ENCODE assay signal across 8 cellular contexts in genomic region chr3:39808467-39809180, GRCh38. TPM values are rescaled to one million over a fixed set of nuclear protein-coding genes. Genes with fewer than 3 reads are reported as not detected.
DNase-seq lines count a peak whose midpoint lies in the region.

No MANE protein-coding gene starts in this region.

- H3K36me3 ChIP-seq in MG63 (no peaks in the 10 kb centered on the region), endocrine pancreas (ENCODE audit: control insufficient read depth, insufficient read depth, low read length) (no peaks in the 10 kb centered on the region), mucosa of rectum (ENCODE audit: control insufficient read depth in 2 of 2, insufficient read depth in 2 of 2, low read length in 2 of 2) (no peaks in the 10 kb centered on the region)

- no peaks in the 10 kb centered on the region for H3K9me3 ChIP-seq in MG63
- no peaks in the 10 kb centered on the region for H3K9me3 ChIP-seq in endocrine pancreas (ENCODE audit: control insufficient read depth, low read length)
- H3K9me3 ChIP-seq in mucosa of rectum (ENCODE audit: control insufficient read depth in 2 of 2, low read length in 2 of 2), result peaks cover 0 to 2% of the 10 kb centered on the region in 2 donors

- peak overlapping the region; percentile 48 for H3K4me3 ChIP-seq in MG63
- peak overlapping the region; percentile 46 for H3K4me3 ChIP-seq in endocrine pancreas (ENCODE audit: control insufficient read depth, insufficient read depth, low read length)
- peak overlapping the region; percentile 41 to 63 for H3K4me3 ChIP-seq in mucosa of rectum (ENCODE audit: low read length in 2 of 2)

- DNase-seq in NCI-H2171 treated with DMSO at 0.1 percent for 48 hours (lab: John Stamatoyannopoulos, UW) (peak; percentile 29), NCI-H2171 (lab: John Stamatoyannopoulos, UW) (no peak), MG63 (no peak), MV-4-11 (lab: John Stamatoyannopoulos, UW) (no peak), activated gamma-delta T cell treated with Interleukin-2 at 50 U/mL for 16 hours (no peak), GDM1 (lab: John Stamatoyannopoulos, UW) (no peak)

- H3K27me3 ChIP-seq in MG63 (no peaks in the 10 kb centered on the region), endocrine pancreas (ENCODE audit: control insufficient read depth, insufficient read depth, low read length) (no peaks in the 10 kb centered on the region), mucosa of rectum (ENCODE audit: control insufficient read depth in 2 of 2, insufficient read depth in 2 of 2, low read length in 2 of 2) (peaks cover 16 to 24% of the 10 kb centered on the region in 2 donors)

- H3K27ac ChIP-seq in mucosa of rectum (ENCODE audit: low read depth in 2 of 2, low read length in 2 of 2), result no peak overlapping the region

- H3K4me1 ChIP-seq in endocrine pancreas (ENCODE audit: control insufficient read depth, insufficient read depth, low read length), result no peaks in the 10 kb centered on the region
- peaks cover 8 to 10% of the 10 kb centered on the region in 2 donors for H3K4me1 ChIP-seq in mucosa of rectum (ENCODE audit: control insufficient read depth in 2 of 2, insufficient read depth in 2 of 2, low read length in 2 of 2)

- H3K9ac ChIP-seq in endocrine pancreas (ENCODE audit: control insufficient read depth, insufficient read depth, low read length) (peak overlapping the region; percentile 62), mucosa of rectum (ENCODE audit: low read depth in 1 of 2, low read length in 2 of 2) (peak overlapping the region in 1 of 2 donors; percentile 1)

RNA-seq across cellular contexts. Expression of gene MYRIP, which starts 0.8 kb away (rescaled TPM):
- total RNA-seq in MG63 (2014; rRNA removed; shearing (Covaris generic); ENCODE audit: low replicate concordance), result 1.9 and 2.6 TPM in 2 replicates
